Comparison of ENCODE assay signal across 12 cellular contexts in genomic region chr3:171453175-171453868, GRCh38. TPM values are rescaled to one million over a fixed set of nuclear protein-coding genes. Genes with fewer than 3 reads are reported as not detected.
DNase-seq lines count a peak whose midpoint lies in the region; ATAC-seq and TF ChIP-seq lines count a peak whose summit lies in the region.
"Had no signal": no experiment of that assay in that cellular context is flagged by ENCODE, and none has a peak within 500 bp of the region (broad histone marks: within the 10 kb centered on the region; RNA-seq: fewer than 3 reads in every experiment).

No MANE protein-coding gene starts in this region.

- no peak for ATAC-seq in GM21576 (IDR thresholded peaks at IDR 0.05; ENCODE audit: unreplicated experiment)

- peak overlapping the region; percentile 40 for H3K27ac ChIP-seq in caudate nucleus (ENCODE audit: low read depth, low read length)
- H3K27ac ChIP-seq in prostate gland, result no peak overlapping the region
- H3K27ac ChIP-seq: VCaP had no signal

- peaks cover 6% of the 10 kb centered on the region for H3K36me3 Mint-ChIP-seq in Calu3 (ENCODE audit: insufficient read depth, unreplicated experiment)
- H3K36me3 Mint-ChIP-seq: memory B cell had no signal

- H3K4me1 Mint-ChIP-seq in Calu3 (ENCODE audit: low read depth, unreplicated experiment), result peaks cover 27% of the 10 kb centered on the region

- BruUV-seq in Calu3 (replicated peaks; lab: Mats Ljungman, UMichigan), result no TSS peak

- no peak for TF ChIP-seq POLR2A in prostate gland (IDR thresholded peaks at IDR 0.05)

- POLR2A ChIA-PET in HEK293T (lab: Yijun Ruan, JAX), result no interaction called here

- no peak overlapping the region for H3K4me3 Mint-ChIP-seq in Calu3 (ENCODE audit: low read depth, unreplicated experiment)
- H3K4me3 Mint-ChIP-seq: memory B cell had no signal

- no peaks in the 10 kb centered on the region for H3K4me1 ChIP-seq in prostate gland (replicated peaks)

- DNase-seq in Calu3, result no peak
- DNase-seq in HEK293T (ENCODE audit: extremely low spot score), result peak; percentile 66
- peak in 4 of 61 donors; percentile 6 to 40 (median 18) for DNase-seq in caudate nucleus (lab: John Stamatoyannopoulos, UW)
- peak; percentile 40 for DNase-seq in medulla oblongata (ENCODE audit: extremely low spot score)
- DNase-seq in prostate gland (ENCODE audit: low spot score), result no peak
- DNase-seq in pons (ENCODE audit: low spot score), result no peak
- DNase-seq in stimulated activated CD4-positive, alpha-beta T cell treated with anti-CD3 and anti-CD28 coated beads, Interleukin-1b, Interleukin-23, amount 100 ng/mL, for 48 hours, result no peak
- DNase-seq: activated naive CD4-positive, alpha-beta T cell treated with anti-CD3 and anti-CD28 coated beads, Interleukin-2, amount 50 U/mL, for 16 hours; NK-92 treated with Interleukin-12 subunit alpha and Interleukin-12 subunit beta, amount 100 ng/mL, for 24 hours had no signal

- H3K36me3 ChIP-seq in prostate gland, result no peaks in the 10 kb centered on the region

- H3K27me3 ChIP-seq in prostate gland (replicated peaks; ENCODE audit: insufficient read depth), result no peaks in the 10 kb centered on the region

- H3K27ac Mint-ChIP-seq in Calu3 (ENCODE audit: unreplicated experiment), result no peak overlapping the region
- H3K27ac Mint-ChIP-seq: memory B cell had no signal

- H3K9me3 ChIP-seq in prostate gland, result no peaks in the 10 kb centered on the region

- intact Hi-C loops in Calu3 (cut with micrococcal nuclease; ENCODE audit: unreplicated experiment), result no loop called here
- intact Hi-C loops in prostate gland (cut with DNase I), result loop anchor here (10.0 kb wide), 2 partner anchors 129 to 169 kb away; no protein-coding TSS in a partner anchor

- no peaks in the 10 kb centered on the region for H3K9me3 Mint-ChIP-seq in Calu3 (ENCODE audit: low read depth, unreplicated experiment)
- H3K9me3 Mint-ChIP-seq: memory B cell had no signal

- no peak overlapping the region for H3K4me3 ChIP-seq in prostate gland

- CTCF ChIA-PET in Calu3 (lab: Charles Lee), result no interaction called here
- CTCF ChIA-PET in HEK293T (lab: Yijun Ruan, JAX), result interaction anchor here (0.6 to 1.5 kb wide), 6 partner anchors 8 to 226 kb away, joined by 3 to 5 read pairs (median 4); no protein-coding TSS in a partner anchor

- WGBS in prostate gland, result 72% methylated on average over 12 of the region's 12 CpGs

- no peaks in the 10 kb centered on the region for H3K27me3 Mint-ChIP-seq in Calu3 (ENCODE audit: unreplicated experiment)
- H3K27me3 Mint-ChIP-seq: memory B cell had no signal

- TF ChIP-seq CTCF in Calu3 (IDR thresholded peaks at IDR 0.05; ENCODE audit: unreplicated experiment) (peak; percentile 27), prostate gland (IDR thresholded peaks at IDR 0.05) (no peak)

TF ChIP-seq in HEK293T, 16 proteins besides CTCF, POLR2A, EP300 and RAD21:
- TF ChIP-seq SP1 (IDR thresholded peaks at IDR 0.05) (no peak), LEF1 (IDR thresholded peaks at IDR 0.05; ENCODE audit: borderline replicate concordance) (no peak), ARNT (IDR thresholded peaks at IDR 0.05) (no peak), FOXA1 (IDR thresholded peaks at IDR 0.05) (no peak), SUZ12 (IDR thresholded peaks at IDR 0.05) (no peak), BHLHE40 (IDR thresholded peaks at IDR 0.05; ENCODE audit: borderline replicate concordance) (no peak), HDGF (IDR thresholded peaks at IDR 0.05; ENCODE audit: borderline replicate concordance) (no peak), ELF4 (IDR thresholded peaks at IDR 0.05) (no peak), TARDBP (IDR thresholded peaks at IDR 0.05) (no peak), CTBP1 (IDR thresholded peaks at IDR 0.05; ENCODE audit: borderline replicate concordance) (no peak), FOXK2 (IDR thresholded peaks at IDR 0.05) (no peak), L3MBTL2 (conservative IDR thresholded peaks at IDR 0.05) (no peak), FOXM1 (IDR thresholded peaks at IDR 0.05; ENCODE audit: borderline replicate concordance) (no peak), ZNF384 (IDR thresholded peaks at IDR 0.05) (no peak), NFRKB (IDR thresholded peaks at IDR 0.05) (no peak), PKNOX1 (IDR thresholded peaks at IDR 0.05) (no peak)

RNA-seq across cellular contexts. Expression of gene TNIK, which starts 6.9 kb away (rescaled TPM):
- total RNA-seq in Calu3 (2022), result 17.6 and 19.7 TPM in 2 replicates
- 10 to 100 TPM in 1 of 2 donors, 1 to 10 TPM in 1; 5.6 to 47.1 TPM for total RNA-seq in prostate gland

Comparison
In these comparisons a context has a peak if more than half of its experiments do, and no peak if none do; other contexts are left out.
1. DNase-seq: peak in HEK293T (single experiment) and medulla oblongata (single experiment); none in Calu3 (single experiment), prostate gland (single experiment), pons (single experiment) and stimulated activated CD4-positive, alpha-beta T cell treated with anti-CD3 and anti-CD28 coated beads, Interleukin-1b, Interleukin-23, amount 100 ng/mL, for 48 hours (single experiment).